ENCODE assay signal across 1 cellular context in genomic region chr2:64173156-64174135, GRCh38.
TF ChIP-seq lines count a peak whose summit lies in the region.

No MANE protein-coding gene starts in this region.

TF ChIP-seq in GM23338, 12 proteins besides CTCF, POLR2A, EP300 and RAD21 (continued from another document):
- TF ChIP-seq ZNF462 (CRISPR knock-in tag; IDR thresholded peaks at IDR 0.05) = no peak
- TF ChIP-seq JUNB (IDR thresholded peaks at IDR 0.05; ENCODE audit: unreplicated experiment) = no peak
- TF ChIP-seq EZH2 (IDR thresholded peaks at IDR 0.05; ENCODE audit: low read depth, unreplicated experiment) = no peak
